ENCODE assay signal across 1 cellular context in genomic region chr4:4289930-4290850, GRCh38.
TF ChIP-seq lines count a peak whose summit lies in the region.

A gene with protein sequence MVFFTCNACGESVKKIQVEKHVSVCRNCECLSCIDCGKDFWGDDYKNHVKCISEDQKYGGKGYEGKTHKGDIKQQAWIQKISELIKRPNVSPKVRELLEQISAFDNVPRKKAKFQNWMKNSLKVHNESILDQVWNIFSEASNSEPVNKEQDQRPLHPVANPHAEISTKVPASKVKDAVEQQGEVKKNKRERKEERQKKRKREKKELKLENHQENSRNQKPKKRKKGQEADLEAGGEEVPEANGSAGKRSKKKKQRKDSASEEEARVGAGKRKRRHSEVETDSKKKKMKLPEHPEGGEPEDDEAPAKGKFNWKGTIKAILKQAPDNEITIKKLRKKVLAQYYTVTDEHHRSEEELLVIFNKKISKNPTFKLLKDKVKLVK (minus strand): TSS chr4:4290154. CDS start chr4:4283742, 6,412 bp downstream.
A gene with protein sequence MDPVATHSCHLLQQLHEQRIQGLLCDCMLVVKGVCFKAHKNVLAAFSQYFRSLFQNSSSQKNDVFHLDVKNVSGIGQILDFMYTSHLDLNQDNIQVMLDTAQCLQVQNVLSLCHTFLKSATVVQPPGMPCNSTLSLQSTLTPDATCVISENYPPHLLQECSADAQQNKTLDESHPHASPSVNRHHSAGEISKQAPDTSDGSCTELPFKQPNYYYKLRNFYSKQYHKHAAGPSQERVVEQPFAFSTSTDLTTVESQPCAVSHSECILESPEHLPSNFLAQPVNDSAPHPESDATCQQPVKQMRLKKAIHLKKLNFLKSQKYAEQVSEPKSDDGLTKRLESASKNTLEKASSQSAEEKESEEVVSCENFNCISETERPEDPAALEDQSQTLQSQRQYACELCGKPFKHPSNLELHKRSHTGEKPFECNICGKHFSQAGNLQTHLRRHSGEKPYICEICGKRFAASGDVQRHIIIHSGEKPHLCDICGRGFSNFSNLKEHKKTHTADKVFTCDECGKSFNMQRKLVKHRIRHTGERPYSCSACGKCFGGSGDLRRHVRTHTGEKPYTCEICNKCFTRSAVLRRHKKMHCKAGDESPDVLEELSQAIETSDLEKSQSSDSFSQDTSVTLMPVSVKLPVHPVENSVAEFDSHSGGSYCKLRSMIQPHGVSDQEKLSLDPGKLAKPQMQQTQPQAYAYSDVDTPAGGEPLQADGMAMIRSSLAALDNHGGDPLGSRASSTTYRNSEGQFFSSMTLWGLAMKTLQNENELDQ (plus strand): TSS chr4:4290251. CDS start chr4:4299946, 9,695 bp downstream.

TF ChIP-seq in GM23338, 12 proteins besides CTCF, POLR2A, EP300 and RAD21 (continued from another document):
- TF ChIP-seq ZNF462 (CRISPR knock-in tag; IDR thresholded peaks at IDR 0.05) (no peak), CREB1 (CRISPR knock-in tag; IDR thresholded peaks at IDR 0.05; ENCODE audit: low read depth) (peak; percentile 88)
TF ChIP-seq in GM23338: peak in this region for 3.
